ENCODE assay signal across 1 cellular context in genomic region chr14:91509878-91510170, GRCh38.
TF ChIP-seq lines count a peak whose summit lies in the region.

No MANE protein-coding gene starts in this region.

TF ChIP-seq in SK-N-SH, 30 proteins besides CTCF, POLR2A, EP300 and RAD21 (continued from another document):
- no peak for TF ChIP-seq GABPA (IDR thresholded peaks at IDR 0.05; ENCODE audit: low read depth)
